1 cellular context compared by ENCODE assay signal in the genomic region with DNA sequence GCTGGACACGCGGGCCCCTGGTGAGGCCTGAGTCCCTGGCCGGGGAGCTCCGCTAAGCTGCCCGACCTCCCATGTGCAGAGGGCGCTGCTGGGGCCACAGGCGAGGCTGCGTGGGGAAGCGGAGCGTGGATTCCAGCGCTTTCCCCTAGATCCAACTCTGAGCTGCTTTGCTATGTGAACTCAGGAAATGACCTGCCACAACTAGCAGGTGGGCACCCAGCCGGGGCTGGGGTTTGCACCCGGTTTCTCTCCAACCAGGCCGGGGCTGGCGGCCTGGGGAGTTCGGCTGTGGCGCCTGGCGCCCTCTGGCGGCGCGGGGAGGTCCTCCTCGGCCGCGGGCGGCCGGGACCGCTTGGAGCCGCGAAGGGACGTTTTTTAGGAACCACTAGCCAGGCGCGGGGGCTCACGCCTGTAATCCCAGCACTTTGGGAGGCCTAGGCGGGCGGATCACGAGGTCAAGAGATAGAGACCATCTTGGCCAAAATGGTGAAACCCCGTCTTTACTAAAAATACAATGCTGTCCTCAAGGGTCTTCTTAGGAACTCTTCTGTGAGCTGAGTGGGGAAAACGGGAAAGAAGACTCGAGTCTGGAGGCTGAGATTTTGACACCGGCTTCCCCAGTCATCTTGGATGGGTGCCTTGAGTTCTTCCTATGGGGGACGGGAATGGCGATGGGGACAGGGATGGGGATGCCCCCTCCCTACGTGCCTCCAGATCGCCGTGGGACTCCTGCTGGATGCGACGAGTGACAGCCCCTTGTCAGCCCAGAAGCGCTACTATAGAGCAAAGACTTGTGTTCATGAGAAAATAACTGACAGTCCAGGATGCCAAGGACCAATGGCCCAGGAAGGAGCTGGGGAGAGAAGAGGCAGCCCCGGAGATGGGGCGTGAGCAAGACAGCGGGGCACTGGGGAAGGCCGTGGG.
TF ChIP-seq lines count a peak whose summit lies in the region.

No MANE protein-coding gene starts in this region.

TF ChIP-seq in HepG2, 621 proteins besides CTCF, POLR2A, EP300 and RAD21 (continues in another document):
- TF ChIP-seq, protein P1, sequence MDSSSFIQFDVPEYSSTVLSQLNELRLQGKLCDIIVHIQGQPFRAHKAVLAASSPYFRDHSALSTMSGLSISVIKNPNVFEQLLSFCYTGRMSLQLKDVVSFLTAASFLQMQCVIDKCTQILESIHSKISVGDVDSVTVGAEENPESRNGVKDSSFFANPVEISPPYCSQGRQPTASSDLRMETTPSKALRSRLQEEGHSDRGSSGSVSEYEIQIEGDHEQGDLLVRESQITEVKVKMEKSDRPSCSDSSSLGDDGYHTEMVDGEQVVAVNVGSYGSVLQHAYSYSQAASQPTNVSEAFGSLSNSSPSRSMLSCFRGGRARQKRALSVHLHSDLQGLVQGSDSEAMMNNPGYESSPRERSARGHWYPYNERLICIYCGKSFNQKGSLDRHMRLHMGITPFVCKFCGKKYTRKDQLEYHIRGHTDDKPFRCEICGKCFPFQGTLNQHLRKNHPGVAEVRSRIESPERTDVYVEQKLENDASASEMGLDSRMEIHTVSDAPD (CRISPR knock-in tag; IDR thresholded peaks at IDR 0.05): no peak
- TF ChIP-seq ZNF451 (CRISPR knock-in tag; IDR thresholded peaks at IDR 0.05): no peak
- TF ChIP-seq ZNF501 (CRISPR knock-in tag; IDR thresholded peaks at IDR 0.05): peak; percentile 63; the same call in 1 of the 2 replicates
- TF ChIP-seq ZSCAN22 (CRISPR knock-in tag; IDR thresholded peaks at IDR 0.05): no peak
- TF ChIP-seq HNF4A (CRISPR knock-in tag; IDR thresholded peaks at IDR 0.05): no peak
- TF ChIP-seq CEBPG (CRISPR knock-in tag; IDR thresholded peaks at IDR 0.05): no peak
- TF ChIP-seq, protein P2, sequence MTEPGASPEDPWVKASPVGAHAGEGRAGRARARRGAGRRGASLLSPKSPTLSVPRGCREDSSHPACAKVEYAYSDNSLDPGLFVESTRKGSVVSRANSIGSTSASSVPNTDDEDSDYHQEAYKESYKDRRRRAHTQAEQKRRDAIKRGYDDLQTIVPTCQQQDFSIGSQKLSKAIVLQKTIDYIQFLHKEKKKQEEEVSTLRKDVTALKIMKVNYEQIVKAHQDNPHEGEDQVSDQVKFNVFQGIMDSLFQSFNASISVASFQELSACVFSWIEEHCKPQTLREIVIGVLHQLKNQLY (CRISPR knock-in tag; IDR thresholded peaks at IDR 0.05): no peak
- no peak for TF ChIP-seq HCFC1 (IDR thresholded peaks at IDR 0.05; ENCODE audit: low read depth, low read length)
- TF ChIP-seq CBX5 (CRISPR knock-in tag; IDR thresholded peaks at IDR 0.05; ENCODE audit: borderline replicate concordance): no peak
- no peak for TF ChIP-seq GTF3A (CRISPR knock-in tag; conservative IDR thresholded peaks at IDR 0.05)
- no peak for TF ChIP-seq ZNF563 (CRISPR knock-in tag; IDR thresholded peaks at IDR 0.05)
- TF ChIP-seq ESRRA (CRISPR knock-in tag; IDR thresholded peaks at IDR 0.05; ENCODE audit: low read depth): no peak
- no peak for TF ChIP-seq ZNF556 (CRISPR knock-in tag; IDR thresholded peaks at IDR 0.05; ENCODE audit: borderline replicate concordance)
- no peak for TF ChIP-seq RBM39 (IDR thresholded peaks at IDR 0.05; ENCODE audit: low read depth, low read length, poor library complexity, severe bottlenecking)
- TF ChIP-seq, protein P3, sequence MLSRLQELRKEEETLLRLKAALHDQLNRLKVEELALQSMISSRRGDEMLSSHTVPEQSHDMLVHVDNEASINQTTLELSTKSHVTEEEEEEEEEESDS (CRISPR knock-in tag; IDR thresholded peaks at IDR 0.05; ENCODE audit: borderline replicate concordance): no peak
- TF ChIP-seq, protein P4, sequence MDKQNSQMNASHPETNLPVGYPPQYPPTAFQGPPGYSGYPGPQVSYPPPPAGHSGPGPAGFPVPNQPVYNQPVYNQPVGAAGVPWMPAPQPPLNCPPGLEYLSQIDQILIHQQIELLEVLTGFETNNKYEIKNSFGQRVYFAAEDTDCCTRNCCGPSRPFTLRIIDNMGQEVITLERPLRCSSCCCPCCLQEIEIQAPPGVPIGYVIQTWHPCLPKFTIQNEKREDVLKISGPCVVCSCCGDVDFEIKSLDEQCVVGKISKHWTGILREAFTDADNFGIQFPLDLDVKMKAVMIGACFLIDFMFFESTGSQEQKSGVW (CRISPR knock-in tag; IDR thresholded peaks at IDR 0.05; ENCODE audit: borderline replicate concordance): no peak
- TF ChIP-seq, protein P5, sequence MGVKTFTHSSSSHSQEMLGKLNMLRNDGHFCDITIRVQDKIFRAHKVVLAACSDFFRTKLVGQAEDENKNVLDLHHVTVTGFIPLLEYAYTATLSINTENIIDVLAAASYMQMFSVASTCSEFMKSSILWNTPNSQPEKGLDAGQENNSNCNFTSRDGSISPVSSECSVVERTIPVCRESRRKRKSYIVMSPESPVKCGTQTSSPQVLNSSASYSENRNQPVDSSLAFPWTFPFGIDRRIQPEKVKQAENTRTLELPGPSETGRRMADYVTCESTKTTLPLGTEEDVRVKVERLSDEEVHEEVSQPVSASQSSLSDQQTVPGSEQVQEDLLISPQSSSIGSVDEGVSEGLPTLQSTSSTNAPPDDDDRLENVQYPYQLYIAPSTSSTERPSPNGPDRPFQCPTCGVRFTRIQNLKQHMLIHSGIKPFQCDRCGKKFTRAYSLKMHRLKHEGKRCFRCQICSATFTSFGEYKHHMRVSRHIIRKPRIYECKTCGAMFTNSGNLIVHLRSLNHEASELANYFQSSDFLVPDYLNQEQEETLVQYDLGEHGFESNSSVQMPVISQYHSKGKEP (CRISPR knock-in tag; IDR thresholded peaks at IDR 0.05): no peak
- TF ChIP-seq, protein P6, sequence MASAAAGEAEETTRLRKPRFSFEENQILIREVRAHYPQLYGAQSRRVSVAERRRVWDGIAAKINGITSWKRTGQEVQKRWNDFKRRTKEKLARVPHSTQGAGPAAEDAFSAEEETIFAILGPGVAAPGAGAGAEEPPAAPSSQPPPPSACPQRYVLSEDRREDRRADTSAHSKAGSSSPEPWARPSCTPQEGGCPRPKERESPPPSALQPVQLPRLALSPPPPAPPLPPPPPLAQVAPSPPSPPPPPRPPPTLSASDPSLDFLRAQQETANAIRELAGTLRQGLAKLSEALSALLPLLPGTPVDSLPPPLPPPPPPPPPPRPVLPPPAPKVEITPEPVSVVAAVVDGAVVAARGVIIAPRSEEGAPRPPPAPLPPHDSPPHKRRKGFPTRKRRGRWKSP (CRISPR knock-in tag; IDR thresholded peaks at IDR 0.05): peak; percentile 61; the same call in 1 of the 2 replicates
- 0 out of 2 replicates have a peak, but pooled peaks have one; percentile 35 for TF ChIP-seq HOXA5 (CRISPR knock-in tag; IDR thresholded peaks at IDR 0.05)
- no peak for TF ChIP-seq HMG20A (CRISPR knock-in tag; IDR thresholded peaks at IDR 0.05; ENCODE audit: borderline replicate concordance)
- TF ChIP-seq TBX2 (CRISPR knock-in tag; IDR thresholded peaks at IDR 0.05; ENCODE audit: borderline replicate concordance): peak; percentile 27; the same call in 1 of the 2 replicates
- no peak for TF ChIP-seq PCBP2 (optimal IDR thresholded peaks at IDR 0.05; ENCODE audit: low read depth, low read length, poor library complexity, severe bottlenecking)
- no peak for TF ChIP-seq SUZ12 (IDR thresholded peaks at IDR 0.05; ENCODE audit: low read depth, low read length)
- no peak for TF ChIP-seq RAD51 (IDR thresholded peaks at IDR 0.05; ENCODE audit: borderline replicate concordance)
- no peak for TF ChIP-seq PLRG1 (conservative IDR thresholded peaks at IDR 0.05)
- TF ChIP-seq ZNF792 (CRISPR knock-in tag; IDR thresholded peaks at IDR 0.05): no peak
- TF ChIP-seq ZNF446 (CRISPR knock-in tag; IDR thresholded peaks at IDR 0.05): no peak
- no peak for TF ChIP-seq ZNF605 (CRISPR knock-in tag; IDR thresholded peaks at IDR 0.05)
- TF ChIP-seq SIX4 (CRISPR knock-in tag; IDR thresholded peaks at IDR 0.05): no peak
- TF ChIP-seq FOXA3 (CRISPR knock-in tag; IDR thresholded peaks at IDR 0.05): no peak
- TF ChIP-seq, protein P7, sequence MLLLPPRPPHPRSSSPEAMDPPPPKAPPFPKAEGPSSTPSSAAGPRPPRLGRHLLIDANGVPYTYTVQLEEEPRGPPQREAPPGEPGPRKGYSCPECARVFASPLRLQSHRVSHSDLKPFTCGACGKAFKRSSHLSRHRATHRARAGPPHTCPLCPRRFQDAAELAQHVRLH (CRISPR knock-in tag; IDR thresholded peaks at IDR 0.05; ENCODE audit: borderline replicate concordance, low read depth): no peak
- TF ChIP-seq ZNF225 (CRISPR knock-in tag; IDR thresholded peaks at IDR 0.05): no peak
- no peak for TF ChIP-seq ZFP1 (CRISPR knock-in tag; IDR thresholded peaks at IDR 0.05)
- TF ChIP-seq AKAP8 (CRISPR knock-in tag; IDR thresholded peaks at IDR 0.05): no peak
- no peak for TF ChIP-seq HOXA7 (CRISPR knock-in tag; IDR thresholded peaks at IDR 0.05)
- TF ChIP-seq SOX6 (IDR thresholded peaks at IDR 0.05): no peak
- peak; percentile 50; the same call in 1 of the 2 replicates for TF ChIP-seq SOX6 (CRISPR knock-in tag; IDR thresholded peaks at IDR 0.05)
- TF ChIP-seq KLF12 (CRISPR knock-in tag; IDR thresholded peaks at IDR 0.05; ENCODE audit: borderline replicate concordance): no peak
- TF ChIP-seq, protein P8, sequence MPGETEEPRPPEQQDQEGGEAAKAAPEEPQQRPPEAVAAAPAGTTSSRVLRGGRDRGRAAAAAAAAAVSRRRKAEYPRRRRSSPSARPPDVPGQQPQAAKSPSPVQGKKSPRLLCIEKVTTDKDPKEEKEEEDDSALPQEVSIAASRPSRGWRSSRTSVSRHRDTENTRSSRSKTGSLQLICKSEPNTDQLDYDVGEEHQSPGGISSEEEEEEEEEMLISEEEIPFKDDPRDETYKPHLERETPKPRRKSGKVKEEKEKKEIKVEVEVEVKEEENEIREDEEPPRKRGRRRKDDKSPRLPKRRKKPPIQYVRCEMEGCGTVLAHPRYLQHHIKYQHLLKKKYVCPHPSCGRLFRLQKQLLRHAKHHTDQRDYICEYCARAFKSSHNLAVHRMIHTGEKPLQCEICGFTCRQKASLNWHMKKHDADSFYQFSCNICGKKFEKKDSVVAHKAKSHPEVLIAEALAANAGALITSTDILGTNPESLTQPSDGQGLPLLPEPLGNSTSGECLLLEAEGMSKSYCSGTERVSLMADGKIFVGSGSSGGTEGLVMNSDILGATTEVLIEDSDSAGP (CRISPR knock-in tag; IDR thresholded peaks at IDR 0.05; ENCODE audit: borderline replicate concordance): peak; percentile 73; the same call in 1 of the 2 replicates
- TF ChIP-seq GFI1 (CRISPR knock-in tag; IDR thresholded peaks at IDR 0.05; ENCODE audit: borderline replicate concordance): 0 out of 2 replicates have a peak, but pooled peaks have one; percentile 58
- TF ChIP-seq, protein P9, sequence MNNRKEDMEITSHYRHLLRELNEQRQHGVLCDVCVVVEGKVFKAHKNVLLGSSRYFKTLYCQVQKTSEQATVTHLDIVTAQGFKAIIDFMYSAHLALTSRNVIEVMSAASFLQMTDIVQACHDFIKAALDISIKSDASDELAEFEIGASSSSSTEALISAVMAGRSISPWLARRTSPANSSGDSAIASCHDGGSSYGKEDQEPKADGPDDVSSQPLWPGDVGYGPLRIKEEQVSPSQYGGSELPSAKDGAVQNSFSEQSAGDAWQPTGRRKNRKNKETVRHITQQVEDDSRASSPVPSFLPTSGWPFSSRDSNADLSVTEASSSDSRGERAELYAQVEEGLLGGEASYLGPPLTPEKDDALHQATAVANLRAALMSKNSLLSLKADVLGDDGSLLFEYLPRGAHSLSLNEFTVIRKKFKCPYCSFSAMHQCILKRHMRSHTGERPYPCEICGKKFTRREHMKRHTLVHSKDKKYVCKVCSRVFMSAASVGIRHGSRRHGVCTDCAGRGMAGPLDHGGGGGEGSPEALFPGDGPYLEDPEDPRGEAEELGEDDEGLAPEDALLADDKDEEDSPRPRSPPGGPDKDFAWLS (CRISPR knock-in tag; IDR thresholded peaks at IDR 0.05; ENCODE audit: borderline replicate concordance): 0 out of 2 replicates have a peak, but pooled peaks have one; percentile 83
- no peak for TF ChIP-seq ZNF737 (CRISPR knock-in tag; IDR thresholded peaks at IDR 0.05; ENCODE audit: borderline replicate concordance)
- TF ChIP-seq SALL2 (CRISPR knock-in tag; IDR thresholded peaks at IDR 0.05): peak; percentile 44; the same call in 1 of the 2 replicates
- peak; percentile 13; the same call in 1 of the 2 replicates for TF ChIP-seq MED1 (CRISPR knock-in tag; IDR thresholded peaks at IDR 0.05)
- TF ChIP-seq, protein P10, sequence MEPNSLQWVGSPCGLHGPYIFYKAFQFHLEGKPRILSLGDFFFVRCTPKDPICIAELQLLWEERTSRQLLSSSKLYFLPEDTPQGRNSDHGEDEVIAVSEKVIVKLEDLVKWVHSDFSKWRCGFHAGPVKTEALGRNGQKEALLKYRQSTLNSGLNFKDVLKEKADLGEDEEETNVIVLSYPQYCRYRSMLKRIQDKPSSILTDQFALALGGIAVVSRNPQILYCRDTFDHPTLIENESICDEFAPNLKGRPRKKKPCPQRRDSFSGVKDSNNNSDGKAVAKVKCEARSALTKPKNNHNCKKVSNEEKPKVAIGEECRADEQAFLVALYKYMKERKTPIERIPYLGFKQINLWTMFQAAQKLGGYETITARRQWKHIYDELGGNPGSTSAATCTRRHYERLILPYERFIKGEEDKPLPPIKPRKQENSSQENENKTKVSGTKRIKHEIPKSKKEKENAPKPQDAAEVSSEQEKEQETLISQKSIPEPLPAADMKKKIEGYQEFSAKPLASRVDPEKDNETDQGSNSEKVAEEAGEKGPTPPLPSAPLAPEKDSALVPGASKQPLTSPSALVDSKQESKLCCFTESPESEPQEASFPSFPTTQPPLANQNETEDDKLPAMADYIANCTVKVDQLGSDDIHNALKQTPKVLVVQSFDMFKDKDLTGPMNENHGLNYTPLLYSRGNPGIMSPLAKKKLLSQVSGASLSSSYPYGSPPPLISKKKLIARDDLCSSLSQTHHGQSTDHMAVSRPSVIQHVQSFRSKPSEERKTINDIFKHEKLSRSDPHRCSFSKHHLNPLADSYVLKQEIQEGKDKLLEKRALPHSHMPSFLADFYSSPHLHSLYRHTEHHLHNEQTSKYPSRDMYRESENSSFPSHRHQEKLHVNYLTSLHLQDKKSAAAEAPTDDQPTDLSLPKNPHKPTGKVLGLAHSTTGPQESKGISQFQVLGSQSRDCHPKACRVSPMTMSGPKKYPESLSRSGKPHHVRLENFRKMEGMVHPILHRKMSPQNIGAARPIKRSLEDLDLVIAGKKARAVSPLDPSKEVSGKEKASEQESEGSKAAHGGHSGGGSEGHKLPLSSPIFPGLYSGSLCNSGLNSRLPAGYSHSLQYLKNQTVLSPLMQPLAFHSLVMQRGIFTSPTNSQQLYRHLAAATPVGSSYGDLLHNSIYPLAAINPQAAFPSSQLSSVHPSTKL (CRISPR knock-in tag; IDR thresholded peaks at IDR 0.05): peak; percentile 41; the same call in 1 of the 2 replicates
- TF ChIP-seq HNRNPLL (IDR thresholded peaks at IDR 0.05; ENCODE audit: low read depth, low read length, poor library complexity, severe bottlenecking): peak; percentile 34
- TF ChIP-seq, protein P11, sequence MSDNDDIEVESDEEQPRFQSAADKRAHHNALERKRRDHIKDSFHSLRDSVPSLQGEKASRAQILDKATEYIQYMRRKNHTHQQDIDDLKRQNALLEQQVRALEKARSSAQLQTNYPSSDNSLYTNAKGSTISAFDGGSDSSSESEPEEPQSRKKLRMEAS (IDR thresholded peaks at IDR 0.05): peak; percentile 39; the same call in 1 of the 2 replicates
- peak; percentile 86 for TF ChIP-seq STAG1 (CRISPR knock-in tag; IDR thresholded peaks at IDR 0.05)
- peak; percentile 4 for TF ChIP-seq TEAD3 (CRISPR knock-in tag; optimal IDR thresholded peaks at IDR 0.05; ENCODE audit: borderline replicate concordance)
- peak; percentile 60 for TF ChIP-seq ZMYM4 (CRISPR knock-in tag; IDR thresholded peaks at IDR 0.05)
- 0 out of 2 replicates have a peak, but pooled peaks have one; percentile 26 for TF ChIP-seq CCDC6 (CRISPR knock-in tag; IDR thresholded peaks at IDR 0.05)
- TF ChIP-seq JUND (CRISPR knock-in tag; IDR thresholded peaks at IDR 0.05): no peak
